13 cellular contexts compared by ENCODE assay signal in genomic region chr15:50113187-50113505, GRCh38. TPM values are rescaled to one million over a fixed set of nuclear protein-coding genes. Genes with fewer than 3 reads are reported as not detected.
DNase-seq lines count a peak whose midpoint lies in the region; TF ChIP-seq lines count a peak whose summit lies in the region.
"Had no signal": no experiment of that assay in that cellular context is flagged by ENCODE, and none has a peak within 500 bp of the region (broad histone marks: within the 10 kb centered on the region; RNA-seq: fewer than 3 reads in every experiment).

No MANE protein-coding gene starts in this region.

- H3K36me3 Mint-ChIP-seq in T-helper 1 cell treated with Interleukin-12 subunit alpha and Interleukin-12 subunit beta and Interleukin-4 antibody, amounts not matched to agents 30 μg/mL and 1 μg/mL, for 36 hours (ENCODE audit: low read depth), result peaks cover 34% of the 10 kb centered on the region

- peak overlapping the region; percentile 27 for H3K4me3 Mint-ChIP-seq in T-helper 1 cell treated with Interleukin-12 subunit alpha and Interleukin-12 subunit beta and Interleukin-4 antibody, amounts not matched to agents 30 μg/mL and 1 μg/mL, for 36 hours
- H3K4me3 Mint-ChIP-seq: CD8-positive, alpha-beta memory T cell; GM23338 had no signal

- peaks cover 13% of the 10 kb centered on the region for H3K4me1 ChIP-seq in left ventricle myocardium inferior

- H3K27ac ChIP-seq in left ventricle myocardium inferior (replicated peaks) (peak overlapping the region; percentile 38), substantia nigra (ENCODE audit: low read depth, low read length, poor library complexity, severe bottlenecking) (peak overlapping the region; percentile 49)

- no peaks in the 10 kb centered on the region for H3K36me3 ChIP-seq in left ventricle myocardium inferior

- intact Hi-C loops in left ventricle myocardium inferior (cut with micrococcal nuclease), result no loop called here

- peaks cover 3% of the 10 kb centered on the region for H3K9me3 ChIP-seq in left ventricle myocardium inferior (replicated peaks)

- no peak for DNase-seq in T-helper 1 cell
- peak; percentile 33 for DNase-seq in NOMO-1 treated with dmso at 0.1 percent for 144 hours (lab: John Stamatoyannopoulos, UW; ENCODE audit: unreplicated experiment)
- DNase-seq in left ventricle myocardium inferior, result no peak
- DNase-seq in substantia nigra (lab: John Stamatoyannopoulos, UW), result peak in 1 of 49 donors; percentile 39
- no peak for DNase-seq in NCI-H1105 treated with DMSO at 0.1 percent for 48 hours (lab: John Stamatoyannopoulos, UW)
- no peak for DNase-seq in GF-D8 (lab: John Stamatoyannopoulos, UW)
- DNase-seq in GM13977 (ENCODE audit: low spot score), result no peak
- DNase-seq: CD8-positive, alpha-beta memory T cell; glutamatergic neuron; NCI-H1930; stimulated activated CD4-positive, alpha-beta T cell treated with anti-CD3 and anti-CD28 coated beads, Interleukin-2, amount 100 ng/mL, for 24 hours had no signal

- H3K27ac Mint-ChIP-seq in T-helper 1 cell treated with Interleukin-12 subunit alpha and Interleukin-12 subunit beta and Interleukin-4 antibody, amounts not matched to agents 30 μg/mL and 1 μg/mL, for 36 hours, result peak overlapping the region; percentile 79
- H3K27ac Mint-ChIP-seq: CD8-positive, alpha-beta memory T cell; GM23338 had no signal

- H3K27me3 ChIP-seq in left ventricle myocardium inferior (ENCODE audit: low read depth), result peaks cover 21% of the 10 kb centered on the region

- peaks cover 68% of the 10 kb centered on the region for H3K4me1 Mint-ChIP-seq in T-helper 1 cell treated with Interleukin-12 subunit alpha and Interleukin-12 subunit beta and Interleukin-4 antibody, amounts not matched to agents 30 μg/mL and 1 μg/mL, for 36 hours (ENCODE audit: low read depth)

- no peaks in the 10 kb centered on the region for H3K27me3 Mint-ChIP-seq in T-helper 1 cell treated with Interleukin-12 subunit alpha and Interleukin-12 subunit beta and Interleukin-4 antibody, amounts not matched to agents 30 μg/mL and 1 μg/mL, for 36 hours (ENCODE audit: low read depth)

- in situ Hi-C loops in GM13977 (cut with MboI; ENCODE audit: low pct_unique_long_range_greater_than_20kb, low sequenced_read_pairs, unreplicated experiment), result no loop called here

- peak overlapping the region; percentile 18 for H3K4me3 ChIP-seq in left ventricle myocardium inferior
- H3K4me3 ChIP-seq: GM23338 had no signal

- TF ChIP-seq CTCF in left ventricle myocardium inferior (IDR thresholded peaks at IDR 0.05; ENCODE audit: borderline replicate concordance) (no peak), GM13977 (IDR thresholded peaks at IDR 0.05; ENCODE audit: extremely low read depth, insufficient read depth, missing control alignments) (no peak)

- peaks cover 6% of the 10 kb centered on the region for H3K9me3 Mint-ChIP-seq in T-helper 1 cell treated with Interleukin-12 subunit alpha and Interleukin-12 subunit beta and Interleukin-4 antibody, amounts not matched to agents 30 μg/mL and 1 μg/mL, for 36 hours
- H3K9me3 Mint-ChIP-seq: GM23338 had no signal

RNA-seq across cellular contexts. Expression of gene ATP8B4, which starts 5.9 kb away (rescaled TPM):
- 2.5 TPM for total RNA-seq in left ventricle myocardium inferior
